ENCODE assay signal across 1 cellular context in the genomic region with DNA sequence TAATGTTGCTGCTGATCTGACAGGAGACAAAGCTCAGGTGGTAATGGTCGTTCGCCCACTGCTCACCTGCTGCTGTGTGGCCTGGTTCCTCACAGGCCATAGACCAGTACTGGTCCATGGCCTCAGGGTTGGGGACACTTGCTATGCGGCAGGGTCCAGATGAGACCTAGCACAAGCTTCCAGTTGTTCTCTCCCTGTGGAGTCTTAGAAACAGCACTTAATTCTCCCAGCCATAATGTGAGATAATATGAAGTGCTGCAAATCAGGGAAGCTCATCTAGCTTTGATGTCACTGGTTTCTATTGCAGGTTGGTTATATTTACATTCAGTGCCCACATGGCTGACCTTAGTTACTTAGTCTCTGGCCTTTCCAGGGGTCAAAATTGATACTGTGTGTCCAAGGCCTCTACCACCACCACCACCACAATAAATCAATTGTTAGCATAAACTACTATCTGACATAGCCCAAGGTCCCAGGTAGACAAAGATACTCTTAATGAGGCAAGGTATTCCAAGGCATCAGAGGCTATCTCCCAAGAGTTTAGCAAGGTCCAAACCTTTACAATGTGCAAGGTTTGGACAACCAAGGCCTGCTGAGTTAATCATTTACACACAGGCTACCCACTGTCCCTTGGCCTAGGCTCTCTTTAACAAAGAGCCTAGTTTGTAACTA.
A peak's percentile ranks its signal among the peaks of the same experiment; 100 is the strongest.
TF ChIP-seq lines count a peak whose summit lies in the region.

No MANE protein-coding gene starts in this region.

TF ChIP-seq in HepG2, 621 proteins besides CTCF, POLR2A, EP300 and RAD21 (continued from another document and continues in another):
- TF ChIP-seq, protein P1, sequence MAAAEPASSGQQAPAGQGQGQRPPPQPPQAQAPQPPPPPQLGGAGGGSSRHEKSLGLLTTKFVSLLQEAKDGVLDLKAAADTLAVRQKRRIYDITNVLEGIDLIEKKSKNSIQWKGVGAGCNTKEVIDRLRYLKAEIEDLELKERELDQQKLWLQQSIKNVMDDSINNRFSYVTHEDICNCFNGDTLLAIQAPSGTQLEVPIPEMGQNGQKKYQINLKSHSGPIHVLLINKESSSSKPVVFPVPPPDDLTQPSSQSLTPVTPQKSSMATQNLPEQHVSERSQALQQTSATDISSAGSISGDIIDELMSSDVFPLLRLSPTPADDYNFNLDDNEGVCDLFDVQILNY (CRISPR knock-in tag; conservative IDR thresholded peaks at IDR 0.05), result no peak
- TF ChIP-seq ZNF564 (CRISPR knock-in tag; IDR thresholded peaks at IDR 0.05) (no peak; the same call in 1 of the 2 replicates), ZNF619 (CRISPR knock-in tag; IDR thresholded peaks at IDR 0.05) (no peak), ATF1 (CRISPR knock-in tag; IDR thresholded peaks at IDR 0.05) (no peak), MAZ (IDR thresholded peaks at IDR 0.05; ENCODE audit: borderline replicate concordance, low read depth, low read length) (no peak), MAZ (CRISPR knock-in tag; IDR thresholded peaks at IDR 0.05; ENCODE audit: low read depth) (no peak), REPIN1 (CRISPR knock-in tag; IDR thresholded peaks at IDR 0.05; ENCODE audit: borderline replicate concordance, low read depth) (peak; percentile 91), BCL6 (CRISPR knock-in tag; IDR thresholded peaks at IDR 0.05) (peak; percentile 84), MBNL3 (CRISPR knock-in tag; conservative IDR thresholded peaks at IDR 0.05) (no peak), KLF12 (CRISPR knock-in tag; IDR thresholded peaks at IDR 0.05; ENCODE audit: borderline replicate concordance) (no peak), ZNF737 (CRISPR knock-in tag; IDR thresholded peaks at IDR 0.05; ENCODE audit: borderline replicate concordance) (no peak), SRSF4 (IDR thresholded peaks at IDR 0.05; ENCODE audit: low read depth, low read length, poor library complexity, severe bottlenecking) (no peak), ZNF251 (CRISPR knock-in tag; IDR thresholded peaks at IDR 0.05) (no peak), ZBTB3 (CRISPR knock-in tag; IDR thresholded peaks at IDR 0.05; ENCODE audit: borderline replicate concordance, low read depth) (no peak), KLF13 (CRISPR knock-in tag; IDR thresholded peaks at IDR 0.05) (no peak), HHEX (CRISPR knock-in tag; IDR thresholded peaks at IDR 0.05) (peak; percentile 94), GZF1 (CRISPR knock-in tag; IDR thresholded peaks at IDR 0.05) (no peak), ZNF354B (CRISPR knock-in tag; IDR thresholded peaks at IDR 0.05) (no peak), SP5 (CRISPR knock-in tag; IDR thresholded peaks at IDR 0.05; ENCODE audit: borderline replicate concordance, low read depth) (0 out of 2 replicates have a peak, but pooled peaks have one; percentile 29), ZNF121 (CRISPR knock-in tag; IDR thresholded peaks at IDR 0.05) (no peak), ATRX (CRISPR knock-in tag; IDR thresholded peaks at IDR 0.05; ENCODE audit: borderline replicate concordance) (no peak), MEF2D (CRISPR knock-in tag; IDR thresholded peaks at IDR 0.05) (peak; percentile 64; the same call in 1 of the 2 replicates), ZNF510 (CRISPR knock-in tag; IDR thresholded peaks at IDR 0.05; ENCODE audit: low read depth) (no peak), KMT2A (CRISPR knock-in tag; IDR thresholded peaks at IDR 0.05) (no peak), POLR2AphosphoS2 (IDR thresholded peaks at IDR 0.05; ENCODE audit: low read depth, low read length) (no peak), SPEN (CRISPR knock-in tag; IDR thresholded peaks at IDR 0.05; ENCODE audit: low read depth) (no peak)
- TF ChIP-seq, protein P2, sequence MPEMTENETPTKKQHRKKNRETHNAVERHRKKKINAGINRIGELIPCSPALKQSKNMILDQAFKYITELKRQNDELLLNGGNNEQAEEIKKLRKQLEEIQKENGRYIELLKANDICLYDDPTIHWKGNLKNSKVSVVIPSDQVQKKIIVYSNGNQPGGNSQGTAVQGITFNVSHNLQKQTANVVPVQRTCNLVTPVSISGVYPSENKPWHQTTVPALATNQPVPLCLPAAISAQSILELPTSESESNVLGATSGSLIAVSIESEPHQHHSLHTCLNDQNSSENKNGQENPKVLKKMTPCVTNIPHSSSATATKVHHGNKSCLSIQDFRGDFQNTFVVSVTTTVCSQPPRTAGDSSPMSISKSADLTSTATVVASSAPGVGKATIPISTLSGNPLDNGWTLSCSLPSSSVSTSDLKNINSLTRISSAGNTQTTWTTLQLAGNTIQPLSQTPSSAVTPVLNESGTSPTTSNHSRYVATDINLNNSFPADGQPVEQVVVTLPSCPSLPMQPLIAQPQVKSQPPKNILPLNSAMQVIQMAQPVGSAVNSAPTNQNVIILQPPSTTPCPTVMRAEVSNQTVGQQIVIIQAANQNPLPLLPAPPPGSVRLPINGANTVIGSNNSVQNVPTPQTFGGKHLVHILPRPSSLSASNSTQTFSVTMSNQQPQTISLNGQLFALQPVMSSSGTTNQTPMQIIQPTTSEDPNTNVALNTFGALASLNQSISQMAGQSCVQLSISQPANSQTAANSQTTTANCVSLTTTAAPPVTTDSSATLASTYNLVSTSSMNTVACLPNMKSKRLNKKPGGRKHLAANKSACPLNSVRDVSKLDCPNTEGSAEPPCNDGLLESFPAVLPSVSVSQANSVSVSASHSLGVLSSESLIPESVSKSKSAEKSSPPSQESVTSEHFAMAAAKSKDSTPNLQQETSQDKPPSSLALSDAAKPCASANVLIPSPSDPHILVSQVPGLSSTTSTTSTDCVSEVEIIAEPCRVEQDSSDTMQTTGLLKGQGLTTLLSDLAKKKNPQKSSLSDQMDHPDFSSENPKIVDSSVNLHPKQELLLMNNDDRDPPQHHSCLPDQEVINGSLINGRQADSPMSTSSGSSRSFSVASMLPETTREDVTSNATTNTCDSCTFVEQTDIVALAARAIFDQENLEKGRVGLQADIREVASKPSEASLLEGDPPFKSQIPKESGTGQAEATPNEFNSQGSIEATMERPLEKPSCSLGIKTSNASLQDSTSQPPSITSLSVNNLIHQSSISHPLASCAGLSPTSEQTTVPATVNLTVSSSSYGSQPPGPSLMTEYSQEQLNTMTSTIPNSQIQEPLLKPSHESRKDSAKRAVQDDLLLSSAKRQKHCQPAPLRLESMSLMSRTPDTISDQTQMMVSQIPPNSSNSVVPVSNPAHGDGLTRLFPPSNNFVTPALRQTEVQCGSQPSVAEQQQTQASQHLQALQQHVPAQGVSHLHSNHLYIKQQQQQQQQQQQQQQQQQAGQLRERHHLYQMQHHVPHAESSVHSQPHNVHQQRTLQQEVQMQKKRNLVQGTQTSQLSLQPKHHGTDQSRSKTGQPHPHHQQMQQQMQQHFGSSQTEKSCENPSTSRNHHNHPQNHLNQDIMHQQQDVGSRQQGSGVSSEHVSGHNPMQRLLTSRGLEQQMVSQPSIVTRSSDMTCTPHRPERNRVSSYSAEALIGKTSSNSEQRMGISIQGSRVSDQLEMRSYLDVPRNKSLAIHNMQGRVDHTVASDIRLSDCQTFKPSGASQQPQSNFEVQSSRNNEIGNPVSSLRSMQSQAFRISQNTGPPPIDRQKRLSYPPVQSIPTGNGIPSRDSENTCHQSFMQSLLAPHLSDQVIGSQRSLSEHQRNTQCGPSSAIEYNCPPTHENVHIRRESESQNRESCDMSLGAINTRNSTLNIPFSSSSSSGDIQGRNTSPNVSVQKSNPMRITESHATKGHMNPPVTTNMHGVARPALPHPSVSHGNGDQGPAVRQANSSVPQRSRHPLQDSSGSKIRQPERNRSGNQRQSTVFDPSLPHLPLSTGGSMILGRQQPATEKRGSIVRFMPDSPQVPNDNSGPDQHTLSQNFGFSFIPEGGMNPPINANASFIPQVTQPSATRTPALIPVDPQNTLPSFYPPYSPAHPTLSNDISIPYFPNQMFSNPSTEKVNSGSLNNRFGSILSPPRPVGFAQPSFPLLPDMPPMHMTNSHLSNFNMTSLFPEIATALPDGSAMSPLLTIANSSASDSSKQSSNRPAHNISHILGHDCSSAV (CRISPR knock-in tag; IDR thresholded peaks at IDR 0.05; ENCODE audit: borderline replicate concordance), result no peak
- TF ChIP-seq, protein P3, sequence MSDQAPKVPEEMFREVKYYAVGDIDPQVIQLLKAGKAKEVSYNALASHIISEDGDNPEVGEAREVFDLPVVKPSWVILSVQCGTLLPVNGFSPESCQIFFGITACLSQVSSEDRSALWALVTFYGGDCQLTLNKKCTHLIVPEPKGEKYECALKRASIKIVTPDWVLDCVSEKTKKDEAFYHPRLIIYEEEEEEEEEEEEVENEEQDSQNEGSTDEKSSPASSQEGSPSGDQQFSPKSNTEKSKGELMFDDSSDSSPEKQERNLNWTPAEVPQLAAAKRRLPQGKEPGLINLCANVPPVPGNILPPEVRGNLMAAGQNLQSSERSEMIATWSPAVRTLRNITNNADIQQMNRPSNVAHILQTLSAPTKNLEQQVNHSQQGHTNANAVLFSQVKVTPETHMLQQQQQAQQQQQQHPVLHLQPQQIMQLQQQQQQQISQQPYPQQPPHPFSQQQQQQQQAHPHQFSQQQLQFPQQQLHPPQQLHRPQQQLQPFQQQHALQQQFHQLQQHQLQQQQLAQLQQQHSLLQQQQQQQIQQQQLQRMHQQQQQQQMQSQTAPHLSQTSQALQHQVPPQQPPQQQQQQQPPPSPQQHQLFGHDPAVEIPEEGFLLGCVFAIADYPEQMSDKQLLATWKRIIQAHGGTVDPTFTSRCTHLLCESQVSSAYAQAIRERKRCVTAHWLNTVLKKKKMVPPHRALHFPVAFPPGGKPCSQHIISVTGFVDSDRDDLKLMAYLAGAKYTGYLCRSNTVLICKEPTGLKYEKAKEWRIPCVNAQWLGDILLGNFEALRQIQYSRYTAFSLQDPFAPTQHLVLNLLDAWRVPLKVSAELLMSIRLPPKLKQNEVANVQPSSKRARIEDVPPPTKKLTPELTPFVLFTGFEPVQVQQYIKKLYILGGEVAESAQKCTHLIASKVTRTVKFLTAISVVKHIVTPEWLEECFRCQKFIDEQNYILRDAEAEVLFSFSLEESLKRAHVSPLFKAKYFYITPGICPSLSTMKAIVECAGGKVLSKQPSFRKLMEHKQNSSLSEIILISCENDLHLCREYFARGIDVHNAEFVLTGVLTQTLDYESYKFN (CRISPR knock-in tag; conservative IDR thresholded peaks at IDR 0.05), result peak; percentile 99
- TF ChIP-seq, protein P4, sequence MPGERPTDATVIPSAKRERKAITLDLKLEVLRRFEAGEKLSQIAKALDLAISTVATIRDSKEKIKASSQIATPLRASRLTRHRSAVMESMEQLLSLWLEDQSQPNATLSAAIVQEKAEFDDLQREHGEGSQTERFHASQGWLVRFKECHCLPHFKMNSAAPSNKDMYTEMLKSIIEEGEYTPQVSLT (CRISPR knock-in tag; IDR thresholded peaks at IDR 0.05; ENCODE audit: borderline replicate concordance, low read depth), result no peak
- TF ChIP-seq, protein P5, sequence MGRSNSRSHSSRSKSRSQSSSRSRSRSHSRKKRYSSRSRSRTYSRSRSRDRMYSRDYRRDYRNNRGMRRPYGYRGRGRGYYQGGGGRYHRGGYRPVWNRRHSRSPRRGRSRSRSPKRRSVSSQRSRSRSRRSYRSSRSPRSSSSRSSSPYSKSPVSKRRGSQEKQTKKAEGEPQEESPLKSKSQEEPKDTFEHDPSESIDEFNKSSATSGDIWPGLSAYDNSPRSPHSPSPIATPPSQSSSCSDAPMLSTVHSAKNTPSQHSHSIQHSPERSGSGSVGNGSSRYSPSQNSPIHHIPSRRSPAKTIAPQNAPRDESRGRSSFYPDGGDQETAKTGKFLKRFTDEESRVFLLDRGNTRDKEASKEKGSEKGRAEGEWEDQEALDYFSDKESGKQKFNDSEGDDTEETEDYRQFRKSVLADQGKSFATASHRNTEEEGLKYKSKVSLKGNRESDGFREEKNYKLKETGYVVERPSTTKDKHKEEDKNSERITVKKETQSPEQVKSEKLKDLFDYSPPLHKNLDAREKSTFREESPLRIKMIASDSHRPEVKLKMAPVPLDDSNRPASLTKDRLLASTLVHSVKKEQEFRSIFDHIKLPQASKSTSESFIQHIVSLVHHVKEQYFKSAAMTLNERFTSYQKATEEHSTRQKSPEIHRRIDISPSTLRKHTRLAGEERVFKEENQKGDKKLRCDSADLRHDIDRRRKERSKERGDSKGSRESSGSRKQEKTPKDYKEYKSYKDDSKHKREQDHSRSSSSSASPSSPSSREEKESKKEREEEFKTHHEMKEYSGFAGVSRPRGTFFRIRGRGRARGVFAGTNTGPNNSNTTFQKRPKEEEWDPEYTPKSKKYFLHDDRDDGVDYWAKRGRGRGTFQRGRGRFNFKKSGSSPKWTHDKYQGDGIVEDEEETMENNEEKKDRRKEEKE (IDR thresholded peaks at IDR 0.05), result no peak
- TF ChIP-seq, protein P6, sequence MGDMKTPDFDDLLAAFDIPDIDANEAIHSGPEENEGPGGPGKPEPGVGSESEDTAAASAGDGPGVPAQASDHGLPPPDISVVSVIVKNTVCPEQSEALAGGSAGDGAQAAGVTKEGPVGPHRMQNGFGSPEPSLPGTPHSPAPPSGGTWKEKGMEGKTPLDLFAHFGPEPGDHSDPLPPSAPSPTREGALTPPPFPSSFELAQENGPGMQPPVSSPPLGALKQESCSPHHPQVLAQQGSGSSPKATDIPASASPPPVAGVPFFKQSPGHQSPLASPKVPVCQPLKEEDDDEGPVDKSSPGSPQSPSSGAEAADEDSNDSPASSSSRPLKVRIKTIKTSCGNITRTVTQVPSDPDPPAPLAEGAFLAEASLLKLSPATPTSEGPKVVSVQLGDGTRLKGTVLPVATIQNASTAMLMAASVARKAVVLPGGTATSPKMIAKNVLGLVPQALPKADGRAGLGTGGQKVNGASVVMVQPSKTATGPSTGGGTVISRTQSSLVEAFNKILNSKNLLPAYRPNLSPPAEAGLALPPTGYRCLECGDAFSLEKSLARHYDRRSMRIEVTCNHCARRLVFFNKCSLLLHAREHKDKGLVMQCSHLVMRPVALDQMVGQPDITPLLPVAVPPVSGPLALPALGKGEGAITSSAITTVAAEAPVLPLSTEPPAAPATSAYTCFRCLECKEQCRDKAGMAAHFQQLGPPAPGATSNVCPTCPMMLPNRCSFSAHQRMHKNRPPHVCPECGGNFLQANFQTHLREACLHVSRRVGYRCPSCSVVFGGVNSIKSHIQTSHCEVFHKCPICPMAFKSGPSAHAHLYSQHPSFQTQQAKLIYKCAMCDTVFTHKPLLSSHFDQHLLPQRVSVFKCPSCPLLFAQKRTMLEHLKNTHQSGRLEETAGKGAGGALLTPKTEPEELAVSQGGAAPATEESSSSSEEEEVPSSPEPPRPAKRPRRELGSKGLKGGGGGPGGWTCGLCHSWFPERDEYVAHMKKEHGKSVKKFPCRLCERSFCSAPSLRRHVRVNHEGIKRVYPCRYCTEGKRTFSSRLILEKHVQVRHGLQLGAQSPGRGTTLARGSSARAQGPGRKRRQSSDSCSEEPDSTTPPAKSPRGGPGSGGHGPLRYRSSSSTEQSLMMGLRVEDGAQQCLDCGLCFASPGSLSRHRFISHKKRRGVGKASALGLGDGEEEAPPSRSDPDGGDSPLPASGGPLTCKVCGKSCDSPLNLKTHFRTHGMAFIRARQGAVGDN (CRISPR knock-in tag; IDR thresholded peaks at IDR 0.05), result peak; percentile 68
- TF ChIP-seq, protein P7, sequence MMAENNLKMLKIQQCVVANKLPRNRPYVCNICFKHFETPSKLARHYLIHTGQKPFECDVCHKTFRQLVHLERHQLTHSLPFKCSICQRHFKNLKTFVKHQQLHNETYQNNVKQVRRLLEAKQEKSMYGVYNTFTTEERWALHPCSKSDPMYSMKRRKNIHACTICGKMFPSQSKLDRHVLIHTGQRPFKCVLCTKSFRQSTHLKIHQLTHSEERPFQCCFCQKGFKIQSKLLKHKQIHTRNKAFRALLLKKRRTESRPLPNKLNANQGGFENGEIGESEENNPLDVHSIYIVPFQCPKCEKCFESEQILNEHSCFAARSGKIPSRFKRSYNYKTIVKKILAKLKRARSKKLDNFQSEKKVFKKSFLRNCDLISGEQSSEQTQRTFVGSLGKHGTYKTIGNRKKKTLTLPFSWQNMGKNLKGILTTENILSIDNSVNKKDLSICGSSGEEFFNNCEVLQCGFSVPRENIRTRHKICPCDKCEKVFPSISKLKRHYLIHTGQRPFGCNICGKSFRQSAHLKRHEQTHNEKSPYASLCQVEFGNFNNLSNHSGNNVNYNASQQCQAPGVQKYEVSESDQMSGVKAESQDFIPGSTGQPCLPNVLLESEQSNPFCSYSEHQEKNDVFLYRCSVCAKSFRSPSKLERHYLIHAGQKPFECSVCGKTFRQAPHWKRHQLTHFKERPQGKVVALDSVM (CRISPR knock-in tag; IDR thresholded peaks at IDR 0.05), result no peak
